Comparison of ENCODE assay signal across 1 cellular context in genomic region chr7:30406664-30407425, GRCh38.
TF ChIP-seq lines count a peak whose summit lies in the region.

No MANE protein-coding gene starts in this region.

TF ChIP-seq in WTC11, 78 proteins besides CTCF, POLR2A, EP300 and RAD21 (continued from another document):
- TF ChIP-seq HMGXB4 (CRISPR knock-in tag; IDR thresholded peaks at IDR 0.05), result no peak
- TF ChIP-seq JUN (CRISPR knock-in tag; IDR thresholded peaks at IDR 0.05), result no peak
TF ChIP-seq in WTC11: peak in this region for 0.
